ENCODE assay signal across 8 cellular contexts in genomic region chr5:101977729-101978345, GRCh38.
DNase-seq lines count a peak whose midpoint lies in the region; ATAC-seq and TF ChIP-seq lines count a peak whose summit lies in the region.

No MANE protein-coding gene starts in this region.

- CTCF ChIA-PET in MCF 10A (lab: Yijun Ruan, JAX), result interaction anchor here (0.6 to 4.0 kb wide), 13 partner anchors 8 to 1823 kb away, joined by 3 to 62 read pairs (median 5); no protein-coding TSS in a partner anchor

- H3K23ac ChIP-seq in mesenchymal stem cell (ENCODE audit: low read length in 2 of 2), result no peak overlapping the region

- no peak for TF ChIP-seq POLR2A in vagina (IDR thresholded peaks at IDR 0.05)

- no peaks in the 10 kb centered on the region for H3K36me3 ChIP-seq in mesenchymal stem cell (ENCODE audit: control insufficient read depth in 1 of 2, insufficient read depth in 2 of 2, low read depth in 1 of 2, low read length in 2 of 2)
- H3K36me3 ChIP-seq in vagina, result no peaks in the 10 kb centered on the region

- no peaks in the 10 kb centered on the region for H3K4me1 ChIP-seq in mesenchymal stem cell (ENCODE audit: control insufficient read depth, insufficient read depth, low read depth, low read length)
- H3K4me1 ChIP-seq in vagina, result no peaks in the 10 kb centered on the region

- no peak overlapping the region for H3K27ac Mint-ChIP-seq in MCF 10A (ENCODE audit: low read depth, unreplicated experiment)

- no peaks in the 10 kb centered on the region for H3K36me3 Mint-ChIP-seq in MCF 10A (ENCODE audit: insufficient read depth, unreplicated experiment)

- WGBS in mesenchymal stem cell, result 0% methylated on average over 1 of the region's 1 CpG

- H2BK120ac ChIP-seq in mesenchymal stem cell (ENCODE audit: low read depth, low read length), result no peak overlapping the region

- POLR2A ChIA-PET in MCF 10A (lab: Yijun Ruan, JAX), result no interaction called here

- no peak overlapping the region for H2BK15ac ChIP-seq in mesenchymal stem cell (ENCODE audit: low read depth, poor library complexity, severe bottlenecking)

- no peak overlapping the region for H3K4ac ChIP-seq in mesenchymal stem cell (ENCODE audit: low read depth in 1 of 2, low read length in 2 of 2)

- intact Hi-C loops in MCF 10A (cut with micrococcal nuclease), result loop anchor here (1.0 kb wide), 1 partner anchor 36 kb away; no protein-coding TSS in a partner anchor
- intact Hi-C loops in vagina (cut with DNase I), result no loop called here

- H3K79me1 ChIP-seq in mesenchymal stem cell (replicated peaks; ENCODE audit: low read length, poor library complexity, severe bottlenecking), result no peaks in the 10 kb centered on the region

- H3K4me2 ChIP-seq in mesenchymal stem cell (ENCODE audit: low read length, poor library complexity, severe bottlenecking), result no peak overlapping the region

- H2AK5ac ChIP-seq in mesenchymal stem cell (ENCODE audit: low read length, severe bottlenecking), result no peak overlapping the region

- no peak overlapping the region for H2BK5ac ChIP-seq in mesenchymal stem cell (ENCODE audit: low read depth, low read length, poor library complexity, severe bottlenecking)

- ATAC-seq in GM19452 (IDR thresholded peaks at IDR 0.05; ENCODE audit: unreplicated experiment), result peak; percentile 90
- peak; percentile 92 for ATAC-seq in HG03378 (IDR thresholded peaks at IDR 0.05; ENCODE audit: unreplicated experiment)

- no peak overlapping the region for H2AFZ ChIP-seq in mesenchymal stem cell (ENCODE audit: low read depth, low read length)

- H3K4me3 ChIP-seq in mesenchymal stem cell (ENCODE audit: insufficient read depth in 1 of 2, low read depth in 1 of 2, low read length in 2 of 2) (no peak overlapping the region), vagina (no peak overlapping the region)

- H4K8ac ChIP-seq in mesenchymal stem cell (ENCODE audit: low read length), result no peak overlapping the region

- H3K27me3 ChIP-seq in mesenchymal stem cell (ENCODE audit: control insufficient read depth in 1 of 2, insufficient read depth in 1 of 2, low read length in 2 of 2) (no peaks in the 10 kb centered on the region), vagina (no peaks in the 10 kb centered on the region)

- TF ChIP-seq CTCF in MCF 10A (IDR thresholded peaks at IDR 0.05; ENCODE audit: unreplicated experiment) (peak; percentile 69), vagina (IDR thresholded peaks at IDR 0.05) (peak in 1 of 3 experiments; percentile 16)

- H3K9me3 Mint-ChIP-seq in MCF 10A (ENCODE audit: unreplicated experiment), result no peaks in the 10 kb centered on the region

- H3K4me1 Mint-ChIP-seq in MCF 10A (ENCODE audit: insufficient read depth, unreplicated experiment), result no peaks in the 10 kb centered on the region

- no peak overlapping the region for H2BK12ac ChIP-seq in mesenchymal stem cell (ENCODE audit: low read length in 2 of 2)

- no peak overlapping the region for H4K91ac ChIP-seq in mesenchymal stem cell (ENCODE audit: low read length)

- H3K9ac ChIP-seq in mesenchymal stem cell (ENCODE audit: low read length), result no peak overlapping the region

- BruUV-seq in MCF 10A (replicated peaks; lab: Mats Ljungman, UMichigan), result no TSS peak

- peak; percentile 91 for DNase-seq in DMS53 (lab: John Stamatoyannopoulos, UW)
- peak; percentile 65 for DNase-seq in NCI-H510A treated with DMSO at 0.1 percent for 48 hours (lab: John Stamatoyannopoulos, UW)
- DNase-seq in MCF 10A (ENCODE audit: unreplicated experiment), result peak; percentile 58
- peak; percentile 65 for DNase-seq in mesenchymal stem cell
- DNase-seq in vagina (ENCODE audit: extremely low spot score in 2 of 2), result no peak
- no peak for DNase-seq in NCI-H1930 (lab: John Stamatoyannopoulos, UW)

- H3K14ac ChIP-seq in mesenchymal stem cell (ENCODE audit: low read length in 2 of 2), result no peak overlapping the region

- H3K18ac ChIP-seq in mesenchymal stem cell (ENCODE audit: low read depth in 1 of 2, low read length in 2 of 2), result no peak overlapping the region

- no peaks in the 10 kb centered on the region for H3K9me3 ChIP-seq in mesenchymal stem cell (ENCODE audit: control insufficient read depth, low read length)
- H3K9me3 ChIP-seq in vagina, result no peaks in the 10 kb centered on the region

- no peak overlapping the region for H3K27ac ChIP-seq in mesenchymal stem cell (ENCODE audit: low read length, poor library complexity, severe bottlenecking)
- H3K27ac ChIP-seq in vagina, result no peak overlapping the region

- H3K4me3 Mint-ChIP-seq in MCF 10A (ENCODE audit: unreplicated experiment), result no peak overlapping the region

- H3K27me3 Mint-ChIP-seq in MCF 10A (ENCODE audit: insufficient read depth, unreplicated experiment), result peaks cover 27% of the 10 kb centered on the region

Comparison
In these comparisons a context has a peak if more than half of its experiments do, and no peak if none do; other contexts are left out.
1. DNase-seq: peak in DMS53 (single experiment), NCI-H510A treated with DMSO at 0.1 percent for 48 hours (single experiment), MCF 10A (single experiment) and mesenchymal stem cell (single experiment); none in vagina (0 of 2) and NCI-H1930 (0 of 2).